11 cellular contexts compared by ENCODE assay signal in genomic region chr1:212237651-212238050, GRCh38. TPM values are rescaled to one million over a fixed set of nuclear protein-coding genes. Genes with fewer than 3 reads are reported as not detected.
DNase-seq lines count a peak whose midpoint lies in the region; ATAC-seq and TF ChIP-seq lines count a peak whose summit lies in the region.
"Had no signal": no experiment of that assay in that cellular context is flagged by ENCODE, and none has a peak within 500 bp of the region (broad histone marks: within the 10 kb centered on the region; RNA-seq: fewer than 3 reads in every experiment).

No MANE protein-coding gene starts in this region.

- H3K18ac ChIP-seq in mesenchymal stem cell (ENCODE audit: low read depth in 1 of 2, low read length in 2 of 2): no peak overlapping the region

- TF ChIP-seq POLR2A in body of pancreas (IDR thresholded peaks at IDR 0.05): no peak

- H3K23ac ChIP-seq in mesenchymal stem cell (ENCODE audit: low read length in 2 of 2): no peak overlapping the region

- H2BK5ac ChIP-seq in mesenchymal stem cell (ENCODE audit: low read depth, low read length, poor library complexity, severe bottlenecking): no peak overlapping the region

- no peaks in the 10 kb centered on the region for H3K79me1 ChIP-seq in mesenchymal stem cell (replicated peaks; ENCODE audit: low read length, poor library complexity, severe bottlenecking)

- H3K4me3 ChIP-seq in GM06990 (replicated peaks; ENCODE audit: low read depth, low read length): no peak overlapping the region
- H3K4me3 ChIP-seq in body of pancreas: no peak overlapping the region
- H3K4me3 ChIP-seq in mesenchymal stem cell (ENCODE audit: insufficient read depth in 1 of 2, low read depth in 1 of 2, low read length in 2 of 2): no peak overlapping the region
- no peak overlapping the region for H3K4me3 ChIP-seq in CD8-positive, alpha-beta memory T cell (ENCODE audit: low read length)
- H3K4me3 ChIP-seq in Karpas-422 (ENCODE audit: low read length): no peak overlapping the region
- H3K4me3 ChIP-seq: MG63, suprapubic skin had no signal

- H3K4me1 ChIP-seq in body of pancreas (peaks cover 53% of the 10 kb centered on the region), mesenchymal stem cell (ENCODE audit: control insufficient read depth, insufficient read depth, low read depth, low read length) (peaks cover 11% of the 10 kb centered on the region), Karpas-422 (ENCODE audit: low read length) (peaks cover 10% of the 10 kb centered on the region)
- peaks cover 6% of the 10 kb centered on the region for H3K4me1 ChIP-seq in CD8-positive, alpha-beta memory T cell (ENCODE audit: insufficient read depth, low read length)

- H3K9ac ChIP-seq in mesenchymal stem cell (ENCODE audit: low read length) (no peak overlapping the region), Karpas-422 (ENCODE audit: low read length) (no peak overlapping the region)

- H3K4me3 Mint-ChIP-seq in CD8-positive, alpha-beta memory T cell: no peak overlapping the region

- H3K27me3 ChIP-seq in GM06990 (replicated peaks; ENCODE audit: control insufficient read depth, insufficient read depth, low read length) (no peaks in the 10 kb centered on the region), body of pancreas (no peaks in the 10 kb centered on the region), mesenchymal stem cell (ENCODE audit: control insufficient read depth in 1 of 2, insufficient read depth in 1 of 2, low read length in 2 of 2) (no peaks in the 10 kb centered on the region), Karpas-422 (ENCODE audit: low read length) (no peaks in the 10 kb centered on the region)
- H3K27me3 ChIP-seq in CD8-positive, alpha-beta memory T cell (ENCODE audit: insufficient read depth, low read length, poor library complexity, severe bottlenecking): no peaks in the 10 kb centered on the region
- H3K27me3 ChIP-seq: MG63, suprapubic skin had no signal

- H4K8ac ChIP-seq in mesenchymal stem cell (ENCODE audit: low read length): no peak overlapping the region

- ATAC-seq in GM19438 (IDR thresholded peaks at IDR 0.05; ENCODE audit: low read depth, unreplicated experiment) (peak; percentile 90), HG03103 (IDR thresholded peaks at IDR 0.05; ENCODE audit: low read depth, unreplicated experiment) (peak; percentile 74), body of pancreas (peak; percentile 70)

- POLR2A ChIA-PET in CD8-positive, alpha-beta memory T cell (lab: Charles Lee): no interaction called here

- peak; percentile 22 for DNase-seq in GM06990 (ENCODE audit: extremely low read depth, insufficient read length)
- peak in 3 of 4 donors; percentile 41 to 62 (median 48) for DNase-seq in body of pancreas
- no peak for DNase-seq in DMS114 treated with DMSO at 0.1 percent for 48 hours (lab: John Stamatoyannopoulos, UW; ENCODE audit: unreplicated experiment)
- no peak for DNase-seq in mesenchymal stem cell
- DNase-seq in CD8-positive, alpha-beta memory T cell: no peak
- DNase-seq in Karpas-422: no peak
- DNase-seq: activated CD4-positive, CD25-positive, alpha-beta regulatory T cell treated with anti-CD3 and anti-CD28 coated beads, Interleukin-2, amount 50 U/mL, for 72 hours; MG63 had no signal

- H3K4me2 ChIP-seq in mesenchymal stem cell (ENCODE audit: low read length, poor library complexity, severe bottlenecking): no peak overlapping the region
- no peak overlapping the region for H3K4me2 ChIP-seq in Karpas-422 (ENCODE audit: low read depth, low read length, poor library complexity, severe bottlenecking)

- no peaks in the 10 kb centered on the region for H4K20me1 ChIP-seq in Karpas-422 (ENCODE audit: insufficient read depth, low read depth, low read length)

- H3K9me2 ChIP-seq in Karpas-422 (replicated peaks; ENCODE audit: insufficient read depth, low read length): no peaks in the 10 kb centered on the region

- H3K27ac ChIP-seq in body of pancreas (peak overlapping the region in 3 of 4 donors; percentile 45 to 73 (median 67)), mesenchymal stem cell (ENCODE audit: low read length, poor library complexity, severe bottlenecking) (no peak overlapping the region), Karpas-422 (ENCODE audit: low read length) (no peak overlapping the region)
- no peak overlapping the region for H3K27ac ChIP-seq in CD8-positive, alpha-beta memory T cell (ENCODE audit: low read depth, low read length)

- H2BK120ac ChIP-seq in mesenchymal stem cell (ENCODE audit: low read depth, low read length): no peak overlapping the region

- no peak overlapping the region for H2BK15ac ChIP-seq in mesenchymal stem cell (ENCODE audit: low read depth, poor library complexity, severe bottlenecking)

- no peak overlapping the region for H2AK5ac ChIP-seq in mesenchymal stem cell (ENCODE audit: low read length, severe bottlenecking)

- intact Hi-C loops in body of pancreas (cut with DNase I): no loop called here

- H3K14ac ChIP-seq in mesenchymal stem cell (ENCODE audit: low read length in 2 of 2): no peak overlapping the region

- H3K27ac Mint-ChIP-seq in CD8-positive, alpha-beta memory T cell: no peak overlapping the region

- no peak overlapping the region for H2BK12ac ChIP-seq in mesenchymal stem cell (ENCODE audit: low read length in 2 of 2)

- no peak overlapping the region for H3K4ac ChIP-seq in mesenchymal stem cell (ENCODE audit: low read depth in 1 of 2, low read length in 2 of 2)

- no peak for TF ChIP-seq CTCF in GM06990 (IDR thresholded peaks at IDR 0.05; ENCODE audit: insufficient read depth, low read length, poor library complexity, severe bottlenecking)
- TF ChIP-seq CTCF in body of pancreas (IDR thresholded peaks at IDR 0.05): no peak

- CTCF ChIA-PET in CD8-positive, alpha-beta memory T cell (lab: Charles Lee): no interaction called here

- H3K36me3 Mint-ChIP-seq in CD8-positive, alpha-beta memory T cell: no peaks in the 10 kb centered on the region

- no peak overlapping the region for H2AFZ ChIP-seq in mesenchymal stem cell (ENCODE audit: low read depth, low read length)
- H2AFZ ChIP-seq in Karpas-422 (ENCODE audit: low read length): no peak overlapping the region

- H3K9me3 Mint-ChIP-seq in CD8-positive, alpha-beta memory T cell: no peaks in the 10 kb centered on the region

- no peak overlapping the region for H4K91ac ChIP-seq in mesenchymal stem cell (ENCODE audit: low read length)

- H3K9me3 ChIP-seq in body of pancreas (no peaks in the 10 kb centered on the region), mesenchymal stem cell (ENCODE audit: control insufficient read depth, low read length) (no peaks in the 10 kb centered on the region), Karpas-422 (ENCODE audit: low read length) (no peaks in the 10 kb centered on the region)
- no peaks in the 10 kb centered on the region for H3K9me3 ChIP-seq in CD8-positive, alpha-beta memory T cell (ENCODE audit: low read length)
- H3K9me3 ChIP-seq: MG63, suprapubic skin had no signal

- H3K36me3 ChIP-seq in GM06990 (ENCODE audit: control insufficient read depth, insufficient read depth, low read length): no peaks in the 10 kb centered on the region
- H3K36me3 ChIP-seq in body of pancreas (replicated peaks in 1 of 2; ENCODE audit: insufficient read depth in 1 of 2, low read depth in 2 of 2): no peaks in the 10 kb centered on the region
- H3K36me3 ChIP-seq in mesenchymal stem cell (ENCODE audit: control insufficient read depth in 1 of 2, insufficient read depth in 2 of 2, low read depth in 1 of 2, low read length in 2 of 2): no peaks in the 10 kb centered on the region
- H3K36me3 ChIP-seq in CD8-positive, alpha-beta memory T cell (ENCODE audit: insufficient read depth, low read length): no peaks in the 10 kb centered on the region
- H3K36me3 ChIP-seq in Karpas-422 (ENCODE audit: insufficient read depth, low read length): no peaks in the 10 kb centered on the region
- H3K36me3 ChIP-seq: MG63, suprapubic skin had no signal

- peaks cover 2 to 4% of the 10 kb centered on the region in 2 donors for H3K27me3 Mint-ChIP-seq in CD8-positive, alpha-beta memory T cell

- no peaks in the 10 kb centered on the region for H3K79me2 ChIP-seq in Karpas-422 (ENCODE audit: low read length)

- H3K4me1 Mint-ChIP-seq in CD8-positive, alpha-beta memory T cell: peaks cover 5 to 19% (median 14%) of the 10 kb centered on the region in 3 donors

RNA-seq across cellular contexts. Expression of gene PPP2R5A, which starts 47.6 kb away (rescaled TPM):
- 10 to 100 TPM; 30.3 to 32.7 TPM for total RNA-seq in body of pancreas
- 19.1 TPM for polyA plus RNA-seq in mesenchymal stem cell (2013, experiment 1 of 2)
- polyA plus RNA-seq in mesenchymal stem cell (2013, experiment 2 of 2): 19.9 TPM
- 10 to 100 TPM; 46.1 to 46.9 TPM for total RNA-seq in CD8-positive, alpha-beta memory T cell
- 51.9 TPM for polyA plus RNA-seq in CD8-positive, alpha-beta memory T cell
- total RNA-seq in Karpas-422 (2014; rRNA removed; shearing (Covaris generic); ENCODE audit: low replicate concordance): 31.3 and 41.6 TPM in 2 replicates

Comparison
In these comparisons a context has a peak if more than half of its experiments do, and no peak if none do; other contexts are left out.
1. DNase-seq: peak in GM06990 (single experiment) and body of pancreas (3 of 4); none in DMS114 treated with DMSO at 0.1 percent for 48 hours (single experiment), mesenchymal stem cell (single experiment), CD8-positive, alpha-beta memory T cell (0 of 5) and Karpas-422 (single experiment).
2. H3K27ac ChIP-seq: peak in body of pancreas (3 of 4); none in mesenchymal stem cell (single experiment), CD8-positive, alpha-beta memory T cell (single experiment) and Karpas-422 (single experiment).
3. Peak in every context shown above with its lines, with median percentiles within 50 percentile points of each other: ATAC-seq.